In genomic region chr1:70707214-70707613, GRCh38 we compare ENCODE assay signal across 30 cellular contexts.
DNase-seq lines count a peak whose midpoint lies in the region; FAIRE-seq and TF ChIP-seq lines count a peak whose summit lies in the region.
"Had no signal": no experiment of that assay in that cellular context is flagged by ENCODE, and none has a peak within 500 bp of the region (broad histone marks: within the 10 kb centered on the region; RNA-seq: fewer than 3 reads in every experiment).

No MANE protein-coding gene starts in this region.

- no peaks in the 10 kb centered on the region for H3K36me3 ChIP-seq in HUES64 (ENCODE audit: insufficient read depth, low read length)
- H3K36me3 ChIP-seq in suprapubic skin, result no peaks in the 10 kb centered on the region
- H3K36me3 ChIP-seq: cardiac muscle cell, colonic mucosa, tibial nerve had no signal

- H3K36me3 Mint-ChIP-seq in nephron (ENCODE audit: low read depth), result no peaks in the 10 kb centered on the region
- H3K36me3 Mint-ChIP-seq: natural killer cell treated with Interleukin-12 subunit alpha and Interleukin-12 subunit beta and Interleukin-15 and Interleukin-18, amount 100 ng/mL, for 72 hours had no signal

- H3K27me3 ChIP-seq in HUES64 (ENCODE audit: insufficient read depth, low read length), result no peaks in the 10 kb centered on the region
- no peaks in the 10 kb centered on the region for H3K27me3 ChIP-seq in suprapubic skin
- H3K27me3 ChIP-seq: colonic mucosa, tibial nerve had no signal

- H3K4me1 ChIP-seq in HUES64 (ENCODE audit: insufficient read depth, low read length) (no peaks in the 10 kb centered on the region), suprapubic skin (peaks cover 11% of the 10 kb centered on the region)
- H3K4me1 ChIP-seq: colonic mucosa, foreskin keratinocyte, psoas muscle had no signal

- peaks cover 13% of the 10 kb centered on the region for H3K4me1 Mint-ChIP-seq in nephron
- H3K4me1 Mint-ChIP-seq: activated CD4-positive, alpha-beta memory T cell treated with anti-CD3 and anti-CD28 coated beads, Interleukin-2, amount 10 ng/mL, durations not matched to agents 7 days and 5 days; activated naive CD4-positive, alpha-beta T cell treated with anti-CD3 and anti-CD28 coated beads, Interleukin-2, amount 50 U/mL, for 24 hours; activated T-helper 17 cell treated with anti-CD3 and anti-CD28 coated beads, Interleukin-2, amount 50 U/mL, for 72 hours had no signal

- H3K4me3 ChIP-seq in HUES64 (ENCODE audit: low read length) (peak overlapping the region; percentile 59), suprapubic skin (peak overlapping the region; percentile 44)
- H3K4me3 ChIP-seq: colonic mucosa had no signal

- H3K4me3 Mint-ChIP-seq in nephron, result no peak overlapping the region
- H3K4me3 Mint-ChIP-seq: activated CD4-positive, alpha-beta memory T cell treated with anti-CD3 and anti-CD28 coated beads, Interleukin-2, amount 10 ng/mL, durations not matched to agents 7 days and 5 days; activated naive CD4-positive, alpha-beta T cell treated with anti-CD3 and anti-CD28 coated beads, Interleukin-2, amount 50 U/mL, for 24 hours; activated T-helper 17 cell treated with anti-CD3 and anti-CD28 coated beads, Interleukin-2, amount 50 U/mL, for 72 hours; natural killer cell treated with Interleukin-12 subunit alpha and Interleukin-12 subunit beta and Interleukin-15 and Interleukin-18, amount 100 ng/mL, for 72 hours; stimulated activated naive CD8-positive, alpha-beta T cell treated with anti-CD3 and anti-CD28 coated beads, Interleukin-15, Interleukin-2, amounts not matched to agents 100 ng/mL and 50 ng/mL, for 24 hours; T-helper 1 cell treated with Interleukin-12 subunit alpha and Interleukin-12 subunit beta and Interleukin-4 antibody, amounts not matched to agents 30 μg/mL and 1 μg/mL, for 36 hours had no signal

- TF ChIP-seq CTCF in nephron (IDR thresholded peaks at IDR 0.05; ENCODE audit: unreplicated experiment in 3 of 3), result no peak
- TF ChIP-seq CTCF in suprapubic skin (IDR thresholded peaks at IDR 0.05), result no peak

- DNase-seq in suprapubic skin (ENCODE audit: low spot score in 2 of 2) (no peak), inferior parietal cortex (ENCODE audit: extremely low spot score) (no peak), posterior vena cava (ENCODE audit: low spot score) (no peak), H4 (ENCODE audit: low spot score) (no peak)
- DNase-seq: activated CD4-positive, alpha-beta memory T cell treated with anti-CD3 and anti-CD28 coated beads, Interleukin-2, amount 10 ng/mL, durations not matched to agents 7 days and 5 days; activated CD4-positive, alpha-beta T cell treated with anti-CD3 and anti-CD28 coated beads for 1 hour; activated CD8-positive, alpha-beta memory T cell treated with anti-CD3 and anti-CD28 coated beads, Interleukin-2, amount 50 U/mL, for 48 hours; colonic mucosa; DMS79 treated with DMSO at 0.1 percent for 48 hours; effector CD8-positive, alpha-beta T cell; foreskin keratinocyte; Karpas-422; midbrain; MV-4-11; NCI-H1436 treated with DMSO at 0.1 percent for 48 hours; NCI-H774; psoas muscle had no signal

- peaks cover 6% of the 10 kb centered on the region for H3K9me3 Mint-ChIP-seq in nephron
- H3K9me3 Mint-ChIP-seq: activated CD4-positive, alpha-beta memory T cell treated with anti-CD3 and anti-CD28 coated beads, Interleukin-2, amount 10 ng/mL, durations not matched to agents 7 days and 5 days had no signal

- TF ChIP-seq EP300 in suprapubic skin (IDR thresholded peaks at IDR 0.05), result no peak

- H3K9me3 ChIP-seq in HUES64 (ENCODE audit: insufficient read depth, low read depth, low read length) (no peaks in the 10 kb centered on the region), suprapubic skin (peaks cover 5% of the 10 kb centered on the region)
- H3K9me3 ChIP-seq: colonic mucosa, psoas muscle, tibial nerve had no signal

- FAIRE-seq in endometrium (lab: Jason Lieb, UNC), result peak; percentile 29
- FAIRE-seq: HepG2, TTC549 had no signal

- intact Hi-C loops in posterior vena cava (cut with DNase I), result no loop called here

- no peak overlapping the region for H3K9ac ChIP-seq in HUES64 (ENCODE audit: low read depth, low read length)

- H3K27ac ChIP-seq in HUES64 (ENCODE audit: low read depth, low read length) (no peak overlapping the region), suprapubic skin (no peak overlapping the region)
- H3K27ac ChIP-seq: C4-2B, cardiac muscle cell, colonic mucosa, foreskin keratinocyte, psoas muscle, tibial nerve had no signal

- peak overlapping the region in 2 of 3 experiments; percentile 39 to 74 for H3K27ac Mint-ChIP-seq in nephron
- H3K27ac Mint-ChIP-seq: activated CD4-positive, alpha-beta memory T cell treated with anti-CD3 and anti-CD28 coated beads, Interleukin-2, amount 10 ng/mL, durations not matched to agents 7 days and 5 days; activated naive CD4-positive, alpha-beta T cell treated with anti-CD3 and anti-CD28 coated beads, Interleukin-2, amount 50 U/mL, for 24 hours; activated T-helper 17 cell treated with anti-CD3 and anti-CD28 coated beads, Interleukin-2, amount 50 U/mL, for 72 hours; natural killer cell treated with Interleukin-12 subunit alpha and Interleukin-12 subunit beta and Interleukin-15 and Interleukin-18, amount 100 ng/mL, for 72 hours; stimulated activated naive CD8-positive, alpha-beta T cell treated with anti-CD3 and anti-CD28 coated beads, Interleukin-15, Interleukin-2, amounts not matched to agents 100 ng/mL and 50 ng/mL, for 24 hours; T-helper 1 cell treated with Interleukin-12 subunit alpha and Interleukin-12 subunit beta and Interleukin-4 antibody, amounts not matched to agents 30 μg/mL and 1 μg/mL, for 36 hours had no signal

- no peak for TF ChIP-seq POLR2A in suprapubic skin (IDR thresholded peaks at IDR 0.05)

- H3K27me3 Mint-ChIP-seq in nephron (ENCODE audit: low read depth), result peaks cover 9% of the 10 kb centered on the region
- H3K27me3 Mint-ChIP-seq: activated CD4-positive, alpha-beta memory T cell treated with anti-CD3 and anti-CD28 coated beads, Interleukin-2, amount 10 ng/mL, durations not matched to agents 7 days and 5 days; activated T-helper 17 cell treated with anti-CD3 and anti-CD28 coated beads, Interleukin-2, amount 50 U/mL, for 72 hours had no signal
